ENCODE assay signal across 29 cellular contexts in the genomic region with DNA sequence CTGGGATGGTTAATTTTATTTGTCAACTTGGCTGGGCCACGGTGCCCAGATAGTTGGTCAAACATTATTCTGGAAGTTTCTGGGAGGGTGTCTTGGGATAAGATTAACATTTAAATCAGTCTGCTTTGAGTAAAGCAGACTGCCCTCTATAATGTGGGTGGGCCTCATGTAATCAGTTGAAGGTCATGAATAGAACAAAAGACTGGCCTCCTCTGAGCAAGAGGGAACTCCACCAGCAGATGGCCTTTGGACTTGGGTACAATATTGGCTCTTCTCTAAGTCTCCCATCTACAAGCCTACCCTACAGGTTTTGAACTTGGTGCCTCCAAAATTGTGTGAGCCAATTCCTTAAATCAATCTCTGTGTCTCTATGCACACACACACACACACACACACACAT.
"Had no signal": no experiment of that assay in that cellular context is flagged by ENCODE, and none has a peak within 500 bp of the region (broad histone marks: within the 10 kb centered on the region; RNA-seq: fewer than 3 reads in every experiment).

No MANE protein-coding gene starts in this region.

- H3K4me1 ChIP-seq: colonic mucosa, esophagus squamous epithelium, foreskin keratinocyte, gastrocnemius medialis had no signal

- ATAC-seq: effector memory CD8-positive, alpha-beta T cell; esophagus mucosa; foreskin keratinocyte; gastrocnemius medialis; gastroesophageal sphincter; heart left ventricle; heart right ventricle had no signal

- H3K27ac Mint-ChIP-seq: dendritic cell treated with granulocyte-macrophage colony-stimulating factor and Interleukin-4, amounts not matched to agents 40 ng/mL and 50 ng/mL, for 4 days; effector memory CD8-positive, alpha-beta T cell; endodermal cell had no signal

- H3K36me3 ChIP-seq: colonic mucosa, esophagus muscularis mucosa, esophagus squamous epithelium, gastrocnemius medialis, gastroesophageal sphincter, heart left ventricle, heart right ventricle had no signal

- H3K27me3 ChIP-seq: colonic mucosa, dorsolateral prefrontal cortex, esophagus muscularis mucosa, foreskin keratinocyte, gastrocnemius medialis, gastroesophageal sphincter, heart left ventricle, heart right ventricle had no signal

- H3K9me3 Mint-ChIP-seq: dendritic cell treated with granulocyte-macrophage colony-stimulating factor and Interleukin-4, amounts not matched to agents 40 ng/mL and 50 ng/mL, for 4 days; effector memory CD8-positive, alpha-beta T cell; endodermal cell had no signal

- H3K27ac ChIP-seq: colonic mucosa, coronary artery, dorsolateral prefrontal cortex, epithelial cell of prostate, esophagus muscularis mucosa, esophagus squamous epithelium, foreskin keratinocyte, gastrocnemius medialis, gastroesophageal sphincter, heart left ventricle, heart right ventricle had no signal

- H3K4me3 ChIP-seq: colonic mucosa, coronary artery, dorsolateral prefrontal cortex, esophagus muscularis mucosa, esophagus squamous epithelium, gastrocnemius medialis, gastroesophageal sphincter, heart left ventricle, heart right ventricle had no signal

- H3K4me3 Mint-ChIP-seq: dendritic cell treated with granulocyte-macrophage colony-stimulating factor and Interleukin-4, amounts not matched to agents 40 ng/mL and 50 ng/mL, for 4 days; effector memory CD8-positive, alpha-beta T cell; endodermal cell had no signal

- DNase-seq: colonic mucosa; cortex of kidney; dermis blood vessel endothelial cell; dorsolateral prefrontal cortex; effector CD4-positive, alpha-beta T cell; effector CD8-positive, alpha-beta T cell; effector memory CD4-positive, alpha-beta T cell; effector memory CD8-positive, alpha-beta T cell; endodermal cell; erythroblast; esophagus squamous epithelium; foreskin fibroblast; foreskin keratinocyte; foreskin melanocyte; gastrocnemius medialis; glutamatergic neuron; head of caudate nucleus; heart left ventricle; heart right ventricle had no signal

- H3K9me3 ChIP-seq: colonic mucosa, esophagus muscularis mucosa, esophagus squamous epithelium, gastrocnemius medialis, gastroesophageal sphincter, heart left ventricle, heart right ventricle had no signal

- FAIRE-seq: colon, endometrium, endothelial cell of umbilical vein, frontal cortex had no signal
